Comparison of ENCODE assay signal across 14 cellular contexts in the genomic region with DNA sequence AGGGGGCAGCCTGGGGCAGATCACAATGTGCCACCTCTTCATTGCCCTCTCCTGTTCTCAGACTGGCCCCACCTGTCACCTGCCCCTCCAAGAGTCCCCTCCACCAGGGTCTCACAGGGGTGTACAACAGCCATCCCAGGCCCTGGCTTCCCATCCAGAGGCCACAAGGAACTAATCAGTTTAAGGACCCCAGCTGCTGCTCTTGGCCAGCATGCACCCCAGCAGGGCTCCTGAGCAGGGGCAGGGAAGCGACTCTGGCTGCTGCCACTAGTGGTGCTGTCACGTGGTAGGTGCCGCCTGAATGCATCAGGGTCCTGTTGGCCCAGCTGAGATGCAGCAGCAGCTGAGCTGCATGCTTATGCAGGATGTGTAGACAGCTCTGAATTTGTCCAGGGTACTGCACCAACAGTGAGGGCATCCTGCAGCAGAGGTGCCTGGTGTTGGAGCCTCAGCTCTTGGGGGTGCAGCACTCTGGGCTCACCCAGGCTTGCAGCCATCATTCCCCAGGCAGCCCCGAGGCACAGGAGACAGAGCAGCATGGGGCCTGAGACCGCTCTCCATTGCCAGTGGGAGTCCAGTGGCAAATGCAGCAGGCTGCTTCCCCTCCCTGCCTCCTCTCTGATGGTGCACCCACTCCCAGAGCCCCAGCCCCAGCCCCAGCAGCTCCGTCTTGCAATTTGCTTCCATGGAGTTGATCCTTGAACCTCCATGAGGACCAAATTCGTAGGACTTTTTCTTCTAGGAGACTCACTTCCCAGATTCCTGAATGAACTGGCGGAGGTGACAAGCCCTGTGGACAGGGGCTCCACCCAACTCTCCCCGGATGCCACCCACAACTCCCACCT.
DNase-seq lines count a peak whose midpoint lies in the region; ATAC-seq, FAIRE-seq and TF ChIP-seq lines count a peak whose summit lies in the region.
"Had no signal": no experiment of that assay in that cellular context is flagged by ENCODE, and none has a peak within 500 bp of the region (broad histone marks: within the 10 kb centered on the region; RNA-seq: fewer than 3 reads in every experiment).

No MANE protein-coding gene starts in this region.

- no peak overlapping the region for H3K27ac ChIP-seq in kidney (ENCODE audit: low read depth in 2 of 2, low read length in 2 of 2)
- H3K27ac ChIP-seq: A549, C4-2B had no signal

- H3K4me1 ChIP-seq in kidney (ENCODE audit: control insufficient read depth in 1 of 2, insufficient read depth in 1 of 2, low read depth in 1 of 2, low read length in 2 of 2) = no peaks in the 10 kb centered on the region
- H3K4me1 ChIP-seq: A549, BE2C had no signal

- no peak for ATAC-seq in activated CD4-positive, CD25-positive, alpha-beta regulatory T cell treated with anti-CD3 and anti-CD28 coated beads, Interleukin-2, amount 50 U/mL, for 24 hours
- ATAC-seq: A549, GM23338 had no signal

- intact Hi-C loops in kidney (cut with DNase I) = no loop called here

- TF ChIP-seq POLR2A in GM12891 (IDR thresholded peaks at IDR 0.05; ENCODE audit: low read depth, low read length) = no peak

- no peak for TF ChIP-seq CTCF in kidney (IDR thresholded peaks at IDR 0.05; ENCODE audit: borderline replicate concordance, extremely low read depth, insufficient read depth)

- no peak overlapping the region for H3K9ac ChIP-seq in kidney (ENCODE audit: low read length in 2 of 2)

- no peaks in the 10 kb centered on the region for H3K9me3 ChIP-seq in kidney (ENCODE audit: control insufficient read depth in 1 of 2, low read length in 2 of 2)
- H3K9me3 ChIP-seq: A549, BE2C had no signal

- no peak overlapping the region for H3K4me3 ChIP-seq in kidney (ENCODE audit: low read length in 2 of 2)
- H3K4me3 ChIP-seq: A549, GM23338 had no signal

- FAIRE-seq in kidney (lab: Jason Lieb, UNC) = no peak
- no peak for FAIRE-seq in GM12891 (lab: Jason Lieb, UNC)
- FAIRE-seq: A549, GM12892 had no signal

- DNase-seq in NAMALWA (ENCODE audit: low spot score) (peak; percentile 17), RPMI8226 (peak; percentile 19), kidney (peak; percentile 49), GM12891 (ENCODE audit: insufficient read length, low spot score) (no peak), UCSD-AML1 (lab: John Stamatoyannopoulos, UW; ENCODE audit: unreplicated experiment) (no peak)
- DNase-seq: BE2C; CD4-positive, alpha-beta memory T cell; DMS79; H7 had no signal

- no peaks in the 10 kb centered on the region for H3K36me3 ChIP-seq in kidney (ENCODE audit: control insufficient read depth in 1 of 2, insufficient read depth in 2 of 2, low read length in 2 of 2)
- H3K36me3 ChIP-seq: BE2C had no signal

TF ChIP-seq in GM12891, 5 proteins besides CTCF, POLR2A, EP300 and RAD21:
- no peak for TF ChIP-seq PAX5 (IDR thresholded peaks at IDR 0.05; ENCODE audit: insufficient read depth, low read length, severe bottlenecking)
- TF ChIP-seq SPI1 (IDR thresholded peaks at IDR 0.05; ENCODE audit: low read depth, low read length) = no peak
- TF ChIP-seq POLR2AphosphoS5 (IDR thresholded peaks at IDR 0.05; ENCODE audit: low read depth, low read length) = no peak
- TF ChIP-seq POU2F2 (IDR thresholded peaks at IDR 0.05; ENCODE audit: low read depth, low read length) = no peak
- TF ChIP-seq TAF1 (IDR thresholded peaks at IDR 0.05; ENCODE audit: low read depth, low read length) = no peak
TF ChIP-seq in GM12891: peak in this region for 0.

Comparison
In these comparisons a context has a peak if more than half of its experiments do, and no peak if none do; other contexts are left out.
1. DNase-seq: peak in NAMALWA (single experiment), RPMI8226 (single experiment) and kidney (single experiment); none in GM12891 (single experiment) and UCSD-AML1 (single experiment).